33 cellular contexts compared by ENCODE assay signal in genomic region chr5:174053891-174054290, GRCh38.
"Had no signal": no experiment of that assay in that cellular context is flagged by ENCODE, and none has a peak within 500 bp of the region (broad histone marks: within the 10 kb centered on the region; RNA-seq: fewer than 3 reads in every experiment).

No MANE protein-coding gene starts in this region.

- H3K4me1 Mint-ChIP-seq: activated B cell treated with CpG ODN at 0.5 μM for 24 hours; activated CD4-positive, alpha-beta T cell treated with anti-CD3 and anti-CD28 coated beads, Interleukin-2, amount 10 ng/mL, durations not matched to agents 24 days and 14 days; activated naive CD8-positive, alpha-beta T cell treated with anti-CD3 and anti-CD28 coated beads for 36 hours; activated T-helper 17 cell treated with anti-CD3 and anti-CD28 coated beads, Interleukin-2, amount 50 U/mL, for 72 hours; central memory CD8-positive, alpha-beta T cell had no signal

- ATAC-seq: activated CD8-positive, alpha-beta T cell treated with anti-CD3 and anti-CD28 coated beads for 36 hours; activated naive CD4-positive, alpha-beta T cell treated with anti-CD3 and anti-CD28 coated beads, Interleukin-2, amount 50 U/mL, for 72 hours; activated T-cell treated with anti-CD3 and anti-CD28 coated beads, Interleukin-2, amount 50 U/mL, for 4 hours; activated T-cell treated with anti-CD3 and anti-CD28 coated beads, Interleukin-2, amount 50 U/mL, for 72 hours; activated T-helper 17 cell treated with anti-CD3 and anti-CD28 coated beads, Interleukin-2, amount 50 U/mL, for 72 hours; body of pancreas had no signal

- DNase-seq: activated B cell treated with CpG ODN at 0.5 μM for 24 hours; activated CD4-positive, alpha-beta memory T cell treated with anti-CD3 and anti-CD28 coated beads for 36 hours; activated CD4-positive, alpha-beta T cell treated with anti-CD3 and anti-CD28 coated beads for 4 hours; activated CD4-positive, alpha-beta T cell treated with anti-CD3 and anti-CD28 coated beads, Interleukin-2, amount 10 ng/mL, durations not matched to agents 24 days and 14 days; activated CD4-positive, alpha-beta T cell treated with anti-CD3 and anti-CD28 coated beads, Interleukin-2, amount 50 U/mL, for 1 hour; activated CD4-positive, alpha-beta T cell treated with anti-CD3 and anti-CD28 coated beads, Interleukin-2, amount 50 U/mL, for 4 hours; activated CD4-positive, CD25-positive, alpha-beta regulatory T cell treated with anti-CD3 and anti-CD28 coated beads, Interleukin-2, amount 50 U/mL, for 72 hours; activated CD8-positive, alpha-beta memory T cell treated with anti-CD3 and anti-CD28 coated beads, Interleukin-2, amount 50 U/mL, for 4 hours; activated CD8-positive, alpha-beta T cell treated with anti-CD3 and anti-CD28 coated beads for 36 hours; activated effector memory CD4-positive, alpha-beta T cell treated with anti-CD3 and anti-CD28 coated beads, Interleukin-2, amount 50 U/mL, for 16 hours; activated gamma-delta T cell treated with Interleukin-2 at 50 U/mL for 16 hours; activated naive CD4-positive, alpha-beta T cell; activated naive CD4-positive, alpha-beta T cell treated with anti-CD3 and anti-CD28 coated beads for 36 hours; activated naive CD4-positive, alpha-beta T cell treated with anti-CD3 and anti-CD28 coated beads, Interleukin-2, amount 50 U/mL, for 16 hours; activated naive CD8-positive, alpha-beta T cell treated with anti-CD3 and anti-CD28 coated beads for 36 hours; activated T-cell treated with anti-CD3 and anti-CD28 coated beads for 4 hours; activated T-cell treated with anti-CD3 and anti-CD28 coated beads, Interleukin-2, amount 50 U/mL, for 1 hour; activated T-cell treated with anti-CD3 and anti-CD28 coated beads, Interleukin-2, amount 50 U/mL, for 4 hours; activated T-cell treated with anti-CD3 and anti-CD28 coated beads, Interleukin-2, amount 50 U/mL, for 72 hours; adrenal gland; amniotic stem cell; aorta; body of pancreas; cerebellar nuclear complex; T-helper 1 cell; T-helper 2 cell; T-helper 9 cell had no signal

- H3K9me3 Mint-ChIP-seq: activated B cell treated with CpG ODN at 0.5 μM for 24 hours; activated CD4-positive, alpha-beta memory T cell treated with anti-CD3 and anti-CD28 coated beads for 36 hours; activated CD4-positive, alpha-beta T cell treated with anti-CD3 and anti-CD28 coated beads, Interleukin-2, amount 10 ng/mL, durations not matched to agents 24 days and 14 days; activated CD8-positive, alpha-beta T cell treated with anti-CD3 and anti-CD28 coated beads for 36 hours; activated naive CD4-positive, alpha-beta T cell treated with anti-CD3 and anti-CD28 coated beads for 36 hours; activated naive CD4-positive, alpha-beta T cell treated with anti-CD3 and anti-CD28 coated beads, Interleukin-2, amount 50 U/mL, for 72 hours; activated naive CD8-positive, alpha-beta T cell treated with anti-CD3 and anti-CD28 coated beads for 36 hours; activated T-cell treated with anti-CD3 and anti-CD28 coated beads, Interleukin-2, amount 50 U/mL, for 4 hours; activated T-cell treated with anti-CD3 and anti-CD28 coated beads, Interleukin-2, amount 50 U/mL, for 72 hours; activated T-helper 1 cell treated with anti-CD3 and anti-CD28 coated beads, Interleukin-12 subunit alpha, Interleukin-12 subunit beta, Interleukin-2, Interleukin-4 antibody, amounts not matched to agents 30 ng/mL and 10 ng/mL and 1 ng/mL, durations not matched to agents 14 hours and 24 hours and 36 hours; activated T-helper 17 cell treated with anti-CD3 and anti-CD28 coated beads, Interleukin-2, amount 50 U/mL, for 72 hours; T-helper 1 cell treated with Interleukin-12 subunit alpha and Interleukin-12 subunit beta and Interleukin-4 antibody, amounts not matched to agents 30 μg/mL and 1 μg/mL, for 36 hours; T-helper 2 cell treated with Interferon-gamma antibody and Interleukin-4, amounts not matched to agents 5 μg/mL and 100 μg/mL, for 36 hours had no signal

- H3K4me3 Mint-ChIP-seq: activated B cell treated with CpG ODN at 0.5 μM for 24 hours; activated CD4-positive, alpha-beta memory T cell treated with anti-CD3 and anti-CD28 coated beads for 36 hours; activated CD4-positive, alpha-beta T cell treated with anti-CD3 and anti-CD28 coated beads, Interleukin-2, amount 10 ng/mL, durations not matched to agents 24 days and 14 days; activated CD8-positive, alpha-beta T cell treated with anti-CD3 and anti-CD28 coated beads for 36 hours; activated naive CD4-positive, alpha-beta T cell treated with anti-CD3 and anti-CD28 coated beads for 36 hours; activated naive CD8-positive, alpha-beta T cell treated with anti-CD3 and anti-CD28 coated beads for 36 hours; activated T-cell treated with anti-CD3 and anti-CD28 coated beads, Interleukin-2, amount 50 U/mL, for 4 hours; activated T-cell treated with anti-CD3 and anti-CD28 coated beads, Interleukin-2, amount 50 U/mL, for 72 hours; activated T-helper 1 cell treated with anti-CD3 and anti-CD28 coated beads, Interleukin-12 subunit alpha, Interleukin-12 subunit beta, Interleukin-2, Interleukin-4 antibody, amounts not matched to agents 30 ng/mL and 10 ng/mL and 1 ng/mL, durations not matched to agents 14 hours and 24 hours and 36 hours; activated T-helper 17 cell treated with anti-CD3 and anti-CD28 coated beads, Interleukin-2, amount 50 U/mL, for 72 hours; central memory CD8-positive, alpha-beta T cell; T-helper 1 cell treated with Interleukin-12 subunit alpha and Interleukin-12 subunit beta and Interleukin-4 antibody, amounts not matched to agents 30 μg/mL and 1 μg/mL, for 36 hours; T-helper 2 cell treated with Interferon-gamma antibody and Interleukin-4, amounts not matched to agents 5 μg/mL and 100 μg/mL, for 36 hours had no signal

- H3K27me3 Mint-ChIP-seq: activated CD4-positive, alpha-beta T cell treated with anti-CD3 and anti-CD28 coated beads, Interleukin-2, amount 10 ng/mL, durations not matched to agents 24 days and 14 days had no signal

- H3K36me3 Mint-ChIP-seq: activated CD4-positive, alpha-beta memory T cell treated with anti-CD3 and anti-CD28 coated beads for 36 hours; activated naive CD4-positive, alpha-beta T cell treated with anti-CD3 and anti-CD28 coated beads, Interleukin-2, amount 50 U/mL, for 72 hours; activated naive CD8-positive, alpha-beta T cell treated with anti-CD3 and anti-CD28 coated beads for 36 hours had no signal

- H3K27ac Mint-ChIP-seq: activated B cell treated with CpG ODN at 0.5 μM for 24 hours; activated CD4-positive, alpha-beta memory T cell treated with anti-CD3 and anti-CD28 coated beads for 36 hours; activated CD4-positive, alpha-beta T cell treated with anti-CD3 and anti-CD28 coated beads, Interleukin-2, amount 10 ng/mL, durations not matched to agents 24 days and 14 days; activated CD8-positive, alpha-beta T cell treated with anti-CD3 and anti-CD28 coated beads for 36 hours; activated naive CD4-positive, alpha-beta T cell treated with anti-CD3 and anti-CD28 coated beads for 36 hours; activated naive CD4-positive, alpha-beta T cell treated with anti-CD3 and anti-CD28 coated beads, Interleukin-2, amount 50 U/mL, for 72 hours; activated naive CD8-positive, alpha-beta T cell treated with anti-CD3 and anti-CD28 coated beads for 36 hours; activated T-cell treated with anti-CD3 and anti-CD28 coated beads, Interleukin-2, amount 50 U/mL, for 72 hours; activated T-helper 1 cell treated with anti-CD3 and anti-CD28 coated beads, Interleukin-12 subunit alpha, Interleukin-12 subunit beta, Interleukin-2, Interleukin-4 antibody, amounts not matched to agents 30 ng/mL and 10 ng/mL and 1 ng/mL, durations not matched to agents 14 hours and 24 hours and 36 hours; activated T-helper 17 cell treated with anti-CD3 and anti-CD28 coated beads, Interleukin-2, amount 50 U/mL, for 72 hours; T-helper 1 cell treated with Interleukin-12 subunit alpha and Interleukin-12 subunit beta and Interleukin-4 antibody, amounts not matched to agents 30 μg/mL and 1 μg/mL, for 36 hours; T-helper 2 cell treated with Interferon-gamma antibody and Interleukin-4, amounts not matched to agents 5 μg/mL and 100 μg/mL, for 36 hours had no signal
